Comparison of ENCODE assay signal across 8 cellular contexts in genomic region chr1:151513626-151514101, GRCh38. TPM values are rescaled to one million over a fixed set of nuclear protein-coding genes. Genes with fewer than 3 reads are reported as not detected.
DNase-seq lines count a peak whose midpoint lies in the region; ATAC-seq and TF ChIP-seq lines count a peak whose summit lies in the region.

No MANE protein-coding gene starts in this region.

- H3K4me3 ChIP-seq in SK-N-SH (ENCODE audit: low read depth in 2 of 2, low read length in 1 of 2) (no peak overlapping the region), iPS-18a (ENCODE audit: low read length) (peak overlapping the region; percentile 62), right cardiac atrium (ENCODE audit: low read length) (no peak overlapping the region)

- H3K36me3 Mint-ChIP-seq in activated CD4-positive, alpha-beta T cell treated with anti-CD3 and anti-CD28 coated beads, Interleukin-2, amount 10 ng/mL, durations not matched to agents 7 days and 5 days (ENCODE audit: low read depth), result no peaks in the 10 kb centered on the region

- CTCF ChIA-PET in activated CD4-positive, alpha-beta T cell treated with anti-CD3 and anti-CD28 coated beads, Interleukin-2, amount 10 ng/mL, durations not matched to agents 7 days and 5 days (lab: Charles Lee), result interaction anchor here (0.7 to 2.1 kb wide), 2 partner anchors 11 to 29 kb away, joined by 3 to 6 read pairs; no protein-coding TSS in a partner anchor
- CTCF ChIA-PET in SK-N-SH (lab: Yijun Ruan, JAX), result interaction anchor here (1.0 to 1.6 kb wide), 3 partner anchors 61 to 81 kb away, joined by 3 read pairs; no protein-coding TSS in a partner anchor

- peaks cover 15% of the 10 kb centered on the region; the same call in 1 of the 2 replicates for H3K27me3 ChIP-seq in SK-N-SH (ENCODE audit: insufficient read depth)
- peaks cover 7% of the 10 kb centered on the region for H3K27me3 ChIP-seq in iPS-18a (ENCODE audit: control insufficient read depth, insufficient read depth, low read length)
- no peaks in the 10 kb centered on the region for H3K27me3 ChIP-seq in right cardiac atrium (ENCODE audit: control insufficient read depth, insufficient read depth)

- H3K9me3 Mint-ChIP-seq in activated CD4-positive, alpha-beta T cell treated with anti-CD3 and anti-CD28 coated beads, Interleukin-2, amount 10 ng/mL, durations not matched to agents 7 days and 5 days, result no peaks in the 10 kb centered on the region
- no peaks in the 10 kb centered on the region for H3K9me3 Mint-ChIP-seq in stimulated activated naive CD8-positive, alpha-beta T cell treated with anti-CD3 and anti-CD28 coated beads, Interleukin-15, amount 100 ng/mL, for 72 hours

- no peak overlapping the region for H3K27ac Mint-ChIP-seq in activated CD4-positive, alpha-beta T cell treated with anti-CD3 and anti-CD28 coated beads, Interleukin-2, amount 10 ng/mL, durations not matched to agents 7 days and 5 days
- peak overlapping the region; percentile 37 to 65 for H3K27ac Mint-ChIP-seq in stimulated activated naive CD8-positive, alpha-beta T cell treated with anti-CD3 and anti-CD28 coated beads, Interleukin-15, amount 100 ng/mL, for 72 hours

- H3F3A ChIP-seq in SK-N-SH (replicated peaks; ENCODE audit: insufficient read depth), result peaks cover 9% of the 10 kb centered on the region

- WGBS in SK-N-SH (ENCODE audit: low lambda C conversion rate), result 82% methylated on average over 5 of the region's 6 CpGs
- WGBS in right cardiac atrium, result 88% methylated on average over 6 of the region's 6 CpGs

- no peak overlapping the region for H3K4me2 ChIP-seq in SK-N-SH

- no peak for ATAC-seq in stimulated activated naive CD8-positive, alpha-beta T cell treated with anti-CD3 and anti-CD28 coated beads, Interleukin-15, amount 100 ng/mL, for 72 hours
- ATAC-seq in HG02870 (IDR thresholded peaks at IDR 0.05; ENCODE audit: unreplicated experiment), result no peak
- no peak for ATAC-seq in GM21576 (IDR thresholded peaks at IDR 0.05; ENCODE audit: unreplicated experiment)
- no peak for ATAC-seq in right cardiac atrium

- H3K9ac ChIP-seq in SK-N-SH (no peak overlapping the region), iPS-18a (ENCODE audit: low read length) (peak overlapping the region; percentile 13)

- peaks cover 29% of the 10 kb centered on the region for H3K4me1 Mint-ChIP-seq in activated CD4-positive, alpha-beta T cell treated with anti-CD3 and anti-CD28 coated beads, Interleukin-2, amount 10 ng/mL, durations not matched to agents 7 days and 5 days
- H3K4me1 Mint-ChIP-seq in stimulated activated naive CD8-positive, alpha-beta T cell treated with anti-CD3 and anti-CD28 coated beads, Interleukin-15, amount 100 ng/mL, for 72 hours, result peaks cover 27% of the 10 kb centered on the region

- H3K27me3 Mint-ChIP-seq in activated CD4-positive, alpha-beta T cell treated with anti-CD3 and anti-CD28 coated beads, Interleukin-2, amount 10 ng/mL, durations not matched to agents 7 days and 5 days, result peaks cover 2% of the 10 kb centered on the region
- H3K27me3 Mint-ChIP-seq in stimulated activated naive CD8-positive, alpha-beta T cell treated with anti-CD3 and anti-CD28 coated beads, Interleukin-15, amount 100 ng/mL, for 72 hours, result no peaks in the 10 kb centered on the region

- no peak for TF ChIP-seq CTCF in SK-N-SH (IDR thresholded peaks at IDR 0.05)

- H3K9me2 ChIP-seq in SK-N-SH, result no peaks in the 10 kb centered on the region

- H4K20me1 ChIP-seq in SK-N-SH (ENCODE audit: insufficient read depth), result no peaks in the 10 kb centered on the region

- H3K4me3 Mint-ChIP-seq in activated CD4-positive, alpha-beta T cell treated with anti-CD3 and anti-CD28 coated beads, Interleukin-2, amount 10 ng/mL, durations not matched to agents 7 days and 5 days, result no peak overlapping the region
- H3K4me3 Mint-ChIP-seq in stimulated activated naive CD8-positive, alpha-beta T cell treated with anti-CD3 and anti-CD28 coated beads, Interleukin-15, amount 100 ng/mL, for 72 hours, result no peak overlapping the region

- H3K27ac ChIP-seq in SK-N-SH (ENCODE audit: low read depth in 2 of 2, low read length in 1 of 2) (no peak overlapping the region), iPS-18a (ENCODE audit: low read length) (peak overlapping the region; percentile 73), right cardiac atrium (ENCODE audit: low read length) (no peak overlapping the region)

- H3K79me2 ChIP-seq in SK-N-SH (ENCODE audit: insufficient read depth), result no peaks in the 10 kb centered on the region

- H3K4me1 ChIP-seq in SK-N-SH (ENCODE audit: control insufficient read depth in 1 of 2, insufficient read depth in 2 of 2, low read depth in 1 of 2, low read length in 1 of 2) (peaks cover 4 to 32% of the 10 kb centered on the region in 2 experiments; a peak in 1 of 4 replicates), iPS-18a (ENCODE audit: control insufficient read depth, low read depth, low read length) (peaks cover 39% of the 10 kb centered on the region), right cardiac atrium (ENCODE audit: control insufficient read depth, insufficient read depth, low read length) (no peaks in the 10 kb centered on the region)

- H3K9me3 ChIP-seq in SK-N-SH, result no peaks in the 10 kb centered on the region
- no peaks in the 10 kb centered on the region for H3K9me3 ChIP-seq in iPS-18a (ENCODE audit: control insufficient read depth, low read depth, low read length)
- H3K9me3 ChIP-seq in right cardiac atrium (ENCODE audit: control insufficient read depth, low read length), result no peaks in the 10 kb centered on the region

- intact Hi-C loops in right cardiac atrium (cut with DNase I), result no loop called here

- H2AFZ ChIP-seq in SK-N-SH (ENCODE audit: low read depth), result no peak overlapping the region

- DNase-seq in activated CD4-positive, alpha-beta T cell treated with anti-CD3 and anti-CD28 coated beads for 48 hours, result peak; percentile 18
- DNase-seq in activated CD4-positive, alpha-beta T cell treated with anti-CD3 and anti-CD28 coated beads, Interleukin-2, amount 10 ng/mL, durations not matched to agents 7 days and 5 days, result no peak
- peak; percentile 64 for DNase-seq in SK-N-SH
- no peak for DNase-seq in stimulated activated naive CD8-positive, alpha-beta T cell treated with anti-CD3 and anti-CD28 coated beads, Interleukin-15, amount 100 ng/mL, for 72 hours
- no peak for DNase-seq in right cardiac atrium

- H3K36me3 ChIP-seq in SK-N-SH (replicated peaks in 1 of 2; ENCODE audit: control insufficient read depth in 1 of 2, insufficient read depth in 2 of 2, low read length in 1 of 2) (no peaks in the 10 kb centered on the region), iPS-18a (ENCODE audit: control insufficient read depth, low read depth, low read length) (peaks cover 5% of the 10 kb centered on the region)

- POLR2A ChIA-PET in activated CD4-positive, alpha-beta T cell treated with anti-CD3 and anti-CD28 coated beads, Interleukin-2, amount 10 ng/mL, durations not matched to agents 7 days and 5 days (lab: Charles Lee), result no interaction called here
- POLR2A ChIA-PET in SK-N-SH (lab: Yijun Ruan, JAX), result interaction anchor here (0.6 kb wide), 1 partner anchor 19 kb away, joined by 4 read pairs; no protein-coding TSS in a partner anchor

- TF ChIP-seq RAD21 in SK-N-SH (IDR thresholded peaks at IDR 0.05; ENCODE audit: low read length), result 0 out of 2 replicates have a peak, but pooled peaks have one; percentile 3

- TF ChIP-seq EP300 in SK-N-SH (IDR thresholded peaks at IDR 0.05; ENCODE audit: borderline replicate concordance in 1 of 2, low read depth in 1 of 2, low read length in 1 of 2), result peak in 1 of 2 experiments; percentile 49; a peak in 1 of 4 replicates

TF ChIP-seq in SK-N-SH, 30 proteins besides CTCF, POLR2A, EP300 and RAD21 (continues in another document):
- TF ChIP-seq, protein P1, sequence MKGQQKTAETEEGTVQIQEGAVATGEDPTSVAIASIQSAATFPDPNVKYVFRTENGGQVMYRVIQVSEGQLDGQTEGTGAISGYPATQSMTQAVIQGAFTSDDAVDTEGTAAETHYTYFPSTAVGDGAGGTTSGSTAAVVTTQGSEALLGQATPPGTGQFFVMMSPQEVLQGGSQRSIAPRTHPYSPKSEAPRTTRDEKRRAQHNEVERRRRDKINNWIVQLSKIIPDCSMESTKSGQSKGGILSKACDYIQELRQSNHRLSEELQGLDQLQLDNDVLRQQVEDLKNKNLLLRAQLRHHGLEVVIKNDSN (IDR thresholded peaks at IDR 0.05; ENCODE audit: borderline replicate concordance, low read depth), result no peak
- TF ChIP-seq TCF12 (IDR thresholded peaks at IDR 0.05) (peak; percentile 26; the same call in 1 of the 2 replicates), RFX5 (IDR thresholded peaks at IDR 0.05; ENCODE audit: low read length) (no peak), MXI1 (IDR thresholded peaks at IDR 0.05; ENCODE audit: low read depth, low read length) (no peak), CHD2 (IDR thresholded peaks at IDR 0.05; ENCODE audit: low read length, partially characterized antibody) (peak; percentile 64), MEF2A (IDR thresholded peaks at IDR 0.05; ENCODE audit: borderline replicate concordance, low read depth) (no peak), RCOR1 (IDR thresholded peaks at IDR 0.05; ENCODE audit: low read length) (peak; percentile 43; the same call in 1 of the 2 replicates), JUND (IDR thresholded peaks at IDR 0.05) (no peak), NFIC (IDR thresholded peaks at IDR 0.05; ENCODE audit: borderline replicate concordance) (no peak)

RNA-seq across cellular contexts. Expression of gene CGN, which starts 2.5 kb away (rescaled TPM):
- under 1 TPM; 0.17 to 0.30 TPM for total RNA-seq in activated CD4-positive, alpha-beta T cell treated with anti-CD3 and anti-CD28 coated beads, Interleukin-2, amount 10 ng/mL, durations not matched to agents 7 days and 5 days
- polyA plus RNA-seq in SK-N-SH (2012; rRNA removed) (0.36 and 0.44 TPM in 2 replicates), right cardiac atrium (0.18 TPM)
- polyA plus RNA-seq in SK-N-SH (2012; cell fraction: cytosol; rRNA removed), result 0.12 and 0.64 TPM in 2 replicates
- 1.4 and 1.5 TPM in 2 replicates for polyA plus RNA-seq in SK-N-SH (2012; cell fraction: nucleus; rRNA removed)
- total RNA-seq in right cardiac atrium, result under 1 TPM; 0.32 to 0.77 (median 0.62) TPM

RNA-seq across cellular contexts. Expression of gene TUFT1, which starts 26.4 kb away (rescaled TPM):
- 1 to 10 TPM; 1.9 to 2.2 TPM for total RNA-seq in activated CD4-positive, alpha-beta T cell treated with anti-CD3 and anti-CD28 coated beads, Interleukin-2, amount 10 ng/mL, durations not matched to agents 7 days and 5 days
- polyA plus RNA-seq in SK-N-SH (2012; rRNA removed) (20.6 and 27.9 TPM in 2 replicates), right cardiac atrium (3.5 TPM)
- polyA plus RNA-seq in SK-N-SH (2012; cell fraction: cytosol; rRNA removed), result 21.1 and 22.1 TPM in 2 replicates
- 28.8 and 43.7 TPM in 2 replicates for polyA plus RNA-seq in SK-N-SH (2012; cell fraction: nucleus; rRNA removed)
- 1 to 10 TPM; 3.5 to 5.4 (median 4.5) TPM for total RNA-seq in right cardiac atrium

RNA-seq across cellular contexts. Expression of gene POGZ, which starts 54.4 kb away (rescaled TPM):
- 10 to 100 TPM; 82.8 to 85.5 TPM for total RNA-seq in activated CD4-positive, alpha-beta T cell treated with anti-CD3 and anti-CD28 coated beads, Interleukin-2, amount 10 ng/mL, durations not matched to agents 7 days and 5 days
- 23.9 and 30.2 TPM in 2 replicates for polyA plus RNA-seq in SK-N-SH (2012; rRNA removed)
- 11.7 and 14.0 TPM in 2 replicates for polyA plus RNA-seq in SK-N-SH (2012; cell fraction: cytosol; rRNA removed)
- polyA plus RNA-seq in SK-N-SH (2012; cell fraction: nucleus; rRNA removed), result 114 and 159 TPM in 2 replicates
- total RNA-seq in right cardiac atrium, result 10 to 100 TPM; 50.4 to 60.4 (median 52.2) TPM
- 21.8 TPM for polyA plus RNA-seq in right cardiac atrium

Comparison
In these comparisons a context has a peak if more than half of its experiments do, and no peak if none do; other contexts are left out.
1. DNase-seq: peak in activated CD4-positive, alpha-beta T cell treated with anti-CD3 and anti-CD28 coated beads for 48 hours (single experiment) and SK-N-SH (single experiment); none in activated CD4-positive, alpha-beta T cell treated with anti-CD3 and anti-CD28 coated beads, Interleukin-2, amount 10 ng/mL, durations not matched to agents 7 days and 5 days (single experiment), stimulated activated naive CD8-positive, alpha-beta T cell treated with anti-CD3 and anti-CD28 coated beads, Interleukin-15, amount 100 ng/mL, for 72 hours (0 of 2) and right cardiac atrium (0 of 3).